In the genomic region with DNA sequence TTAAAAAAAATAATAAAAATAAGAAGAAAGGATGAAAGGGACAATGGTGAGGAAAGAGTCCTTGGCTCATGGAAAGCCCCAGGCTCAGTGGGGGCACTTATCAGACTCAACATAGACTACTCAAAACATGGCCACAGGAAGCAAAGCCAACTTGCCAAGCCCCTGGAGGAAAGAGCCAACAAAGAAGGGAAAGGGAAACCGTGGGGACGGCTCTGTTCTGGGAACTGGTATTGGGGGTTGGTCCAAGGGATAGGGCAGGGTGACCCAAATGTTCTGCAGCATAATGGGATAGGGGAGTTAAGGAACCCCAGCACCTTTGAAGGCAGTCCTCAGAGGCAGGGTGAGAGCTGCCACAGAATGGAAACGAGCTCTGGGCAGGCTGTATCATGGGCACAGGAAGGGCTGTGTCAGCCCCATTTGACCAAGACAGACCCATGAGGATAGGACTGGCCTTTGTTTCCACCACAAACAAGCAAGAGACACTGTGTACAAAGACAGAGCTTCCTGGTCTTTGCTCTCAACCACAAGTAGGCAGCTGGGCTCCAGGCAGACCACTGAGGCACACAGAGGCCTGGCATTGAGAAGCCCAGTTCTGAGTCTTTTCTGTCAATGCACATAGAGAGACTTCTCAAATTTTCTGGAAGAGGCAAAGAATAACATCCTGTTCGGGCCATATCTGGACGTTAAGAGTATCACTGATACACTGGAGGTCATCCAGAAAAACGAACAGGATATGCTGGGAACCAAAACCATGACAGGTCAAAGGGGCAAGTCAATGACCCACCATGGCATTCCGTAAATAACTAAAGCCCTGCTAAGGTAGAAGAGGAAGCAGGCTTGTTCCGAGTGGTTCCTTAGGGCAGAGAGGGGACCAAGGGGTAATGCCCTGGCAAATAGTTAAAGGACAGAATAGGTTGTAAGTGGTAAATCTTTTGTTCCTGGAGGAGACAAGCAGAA, we compare ENCODE assay signal across 31 cellular contexts. TPM values are rescaled to one million over a fixed set of nuclear protein-coding genes. Genes with fewer than 3 reads are reported as not detected.
A peak's percentile ranks its signal among the peaks of the same experiment; 100 is the strongest.
DNase-seq lines count a peak whose midpoint lies in the region; ATAC-seq, FAIRE-seq and TF ChIP-seq lines count a peak whose summit lies in the region.
"Had no signal": no experiment of that assay in that cellular context is flagged by ENCODE, and none has a peak within 500 bp of the region (broad histone marks: within the 10 kb centered on the region; RNA-seq: fewer than 3 reads in every experiment).

No MANE protein-coding gene starts in this region.

- H3K79me2 ChIP-seq in endothelial cell of umbilical vein (ENCODE audit: control insufficient read depth, insufficient read depth, low read length): no peaks in the 10 kb centered on the region

- H2AFZ ChIP-seq in endothelial cell of umbilical vein (ENCODE audit: low read depth, low read length): no peak overlapping the region

- no peaks in the 10 kb centered on the region for H4K20me1 ChIP-seq in endothelial cell of umbilical vein (replicated peaks; ENCODE audit: control insufficient read depth, extremely low read depth, insufficient read depth, low read length)
- H4K20me1 ChIP-seq: BLaER1 treated with 17β-estradiol and CSF1 and Interleukin-3, amounts not matched to agents 10 nM and 100 nM had no signal

- no peak for TF ChIP-seq POLR2A in endothelial cell of umbilical vein (IDR thresholded peaks at IDR 0.05; ENCODE audit: low read depth, low read length)

- no peak overlapping the region for H3K4me2 ChIP-seq in endothelial cell of umbilical vein (ENCODE audit: insufficient read depth, low read length)
- H3K4me2 ChIP-seq: BLaER1 treated with 17β-estradiol and CSF1 and Interleukin-3, amounts not matched to agents 10 nM and 100 nM; SK-N-SH had no signal

- no peak for DNase-seq in activated naive CD8-positive, alpha-beta T cell treated with anti-CD3 and anti-CD28 coated beads, Interleukin-2, amount 10 ng/mL, durations not matched to agents 7 days and 5 days
- DNase-seq in endothelial cell of umbilical vein (ENCODE audit: low read depth, low spot score) (peak; percentile 65), nephron progenitor cell (no peak), superior temporal gyrus (ENCODE audit: extremely low spot score) (peak; percentile 55), kidney glomerular epithelial cell (lab: John Stamatoyannopoulos, UW) (no peak), ecto neural progenitor cell (ENCODE audit: low spot score) (no peak), T-helper 17 cell (no peak)
- DNase-seq in activated CD4-positive, CD25-positive, alpha-beta regulatory T cell (lab: John Stamatoyannopoulos, UW): no peak
- DNase-seq: activated CD4-positive, alpha-beta T cell treated with anti-CD3 and anti-CD28 coated beads, Interleukin-2, amount 50 U/mL, for 48 hours; activated CD4-positive, CD25-positive, alpha-beta regulatory T cell treated with anti-CD3 and anti-CD28 coated beads, Interleukin-2, amount 50 U/mL, for 72 hours; activated T-cell treated with anti-CD3 and anti-CD28 coated beads, Interleukin-2, amount 50 U/mL, for 72 hours; effector CD4-positive, alpha-beta T cell; H9; immature natural killer cell; left ventricle myocardium inferior; MM.1S; natural killer cell; NCI-H1930; NCI-H524 treated with DMSO at 0.1 percent for 48 hours; NK-92 treated with Interleukin-12 subunit alpha and Interleukin-12 subunit beta, amount 100 ng/mL, for 24 hours; PC-3; retina; SK-N-SH; stomach; transverse colon had no signal

- intact Hi-C loops in endothelial cell of umbilical vein (cut with micrococcal nuclease): no loop called here

- peaks cover 17% of the 10 kb centered on the region for H3K36me3 Mint-ChIP-seq in activated naive CD8-positive, alpha-beta T cell treated with anti-CD3 and anti-CD28 coated beads, Interleukin-2, amount 10 ng/mL, durations not matched to agents 7 days and 5 days
- peaks cover 38% of the 10 kb centered on the region for H3K36me3 Mint-ChIP-seq in nephron progenitor cell (ENCODE audit: low read depth)
- H3K36me3 Mint-ChIP-seq in T-helper 17 cell (ENCODE audit: low read depth): peaks cover 7% of the 10 kb centered on the region

- peaks cover 0 to 17% of the 10 kb centered on the region in 2 experiments for H3K36me3 ChIP-seq in endothelial cell of umbilical vein (ENCODE audit: control insufficient read depth in 2 of 2, extremely low read depth in 1 of 2, insufficient read depth in 2 of 2, low read length in 2 of 2)

- no peak overlapping the region for H3K9ac ChIP-seq in endothelial cell of umbilical vein (replicated peaks; ENCODE audit: extremely low read depth, insufficient read depth, low read length)
- H3K9ac ChIP-seq: BLaER1 treated with 17β-estradiol and CSF1 and Interleukin-3, amounts not matched to agents 10 nM and 100 nM; SK-N-SH had no signal

- H3K27ac ChIP-seq in endothelial cell of umbilical vein (ENCODE audit: insufficient read depth, low read depth, low read length): no peak overlapping the region
- H3K27ac ChIP-seq: BLaER1 treated with 17β-estradiol and CSF1 and Interleukin-3, amounts not matched to agents 10 nM and 100 nM; HL-60; left ventricle myocardium inferior; stomach; transverse colon had no signal

- no peaks in the 10 kb centered on the region for H3K9me1 ChIP-seq in endothelial cell of umbilical vein (replicated peaks; ENCODE audit: control insufficient read depth, extremely low read depth, insufficient read depth, low read length)

- H3K27ac Mint-ChIP-seq in activated naive CD8-positive, alpha-beta T cell treated with anti-CD3 and anti-CD28 coated beads, Interleukin-2, amount 10 ng/mL, durations not matched to agents 7 days and 5 days: peak overlapping the region; percentile 77
- H3K27ac Mint-ChIP-seq in nephron progenitor cell (peak overlapping the region; percentile 33), T-helper 17 cell (no peak overlapping the region)
- H3K27ac Mint-ChIP-seq: activated T-cell treated with anti-CD3 and anti-CD28 coated beads, Interleukin-2, amount 50 U/mL, for 72 hours; H9; natural killer cell; T-helper 1 cell treated with Interleukin-12 subunit alpha and Interleukin-12 subunit beta and Interleukin-4 antibody, amounts not matched to agents 30 μg/mL and 1 μg/mL, for 36 hours had no signal

- POLR2A ChIA-PET in activated naive CD8-positive, alpha-beta T cell treated with anti-CD3 and anti-CD28 coated beads, Interleukin-2, amount 10 ng/mL, durations not matched to agents 7 days and 5 days (lab: Charles Lee): no interaction called here
- POLR2A ChIA-PET in endothelial cell of umbilical vein (lab: Charles Lee): no interaction called here

- FAIRE-seq in endothelial cell of umbilical vein (lab: Jason Lieb, UNC): peak; percentile 86
- FAIRE-seq: GM12878, TTC549 had no signal

- dilution Hi-C loops in endothelial cell of umbilical vein (cut with MboI; ENCODE audit: extremely low pct_ligation_motif_present, low sequenced_read_pairs): no loop called here

- peaks cover 11% of the 10 kb centered on the region for H3K4me1 ChIP-seq in endothelial cell of umbilical vein (ENCODE audit: control insufficient read depth, extremely low read depth, insufficient read depth, low read length)
- H3K4me1 ChIP-seq: transverse colon had no signal

- no peaks in the 10 kb centered on the region for H3K9me3 Mint-ChIP-seq in activated naive CD8-positive, alpha-beta T cell treated with anti-CD3 and anti-CD28 coated beads, Interleukin-2, amount 10 ng/mL, durations not matched to agents 7 days and 5 days
- H3K9me3 Mint-ChIP-seq in nephron progenitor cell: no peaks in the 10 kb centered on the region
- H3K9me3 Mint-ChIP-seq: activated T-cell treated with anti-CD3 and anti-CD28 coated beads, Interleukin-2, amount 50 U/mL, for 72 hours; brain; H9; immature natural killer cell; natural killer cell; T-helper 1 cell treated with Interleukin-12 subunit alpha and Interleukin-12 subunit beta and Interleukin-4 antibody, amounts not matched to agents 30 μg/mL and 1 μg/mL, for 36 hours had no signal

- H3K27me3 Mint-ChIP-seq in activated naive CD8-positive, alpha-beta T cell treated with anti-CD3 and anti-CD28 coated beads, Interleukin-2, amount 10 ng/mL, durations not matched to agents 7 days and 5 days: no peaks in the 10 kb centered on the region
- H3K27me3 Mint-ChIP-seq in nephron progenitor cell (ENCODE audit: low read depth, poor library complexity): peaks cover 3% of the 10 kb centered on the region
- no peaks in the 10 kb centered on the region for H3K27me3 Mint-ChIP-seq in T-helper 17 cell

- no peak for ATAC-seq in activated naive CD8-positive, alpha-beta T cell treated with anti-CD3 and anti-CD28 coated beads, Interleukin-2, amount 10 ng/mL, durations not matched to agents 7 days and 5 days (ENCODE audit: low read depth)
- no peak for ATAC-seq in T-helper 17 cell
- ATAC-seq: activated T-cell treated with anti-CD3 and anti-CD28 coated beads, Interleukin-2, amount 50 U/mL, for 72 hours; GM12878; natural killer cell; PC-3 had no signal

- BruUV-seq in endothelial cell of umbilical vein (replicated peaks; lab: Mats Ljungman, UMichigan): no TSS peak

- CTCF ChIA-PET in endothelial cell of umbilical vein (lab: Charles Lee): interaction anchor here (1.2 to 9.0 kb wide), 3 partner anchors 16 to 60 kb away, joined by 3 to 313 read pairs (median 6); a partner anchor contains a TSS

- no peak overlapping the region for H3K4me3 ChIP-seq in endothelial cell of umbilical vein (replicated peaks in 1 of 3; ENCODE audit: insufficient read depth in 1 of 3, low read depth in 1 of 3, low read length in 3 of 3)
- H3K4me3 ChIP-seq: BLaER1 treated with 17β-estradiol and CSF1 and Interleukin-3, amounts not matched to agents 10 nM and 100 nM; GM12878; left ventricle myocardium inferior; stomach; transverse colon had no signal

- H3K4me1 Mint-ChIP-seq in activated naive CD8-positive, alpha-beta T cell treated with anti-CD3 and anti-CD28 coated beads, Interleukin-2, amount 10 ng/mL, durations not matched to agents 7 days and 5 days: peaks cover 21% of the 10 kb centered on the region
- H3K4me1 Mint-ChIP-seq in nephron progenitor cell (peaks cover 18% of the 10 kb centered on the region), T-helper 17 cell (peaks cover 12% of the 10 kb centered on the region)
- H3K4me1 Mint-ChIP-seq: immature natural killer cell, natural killer cell had no signal

- no peak for TF ChIP-seq CTCF in endothelial cell of umbilical vein (IDR thresholded peaks at IDR 0.05; ENCODE audit: extremely low read depth in 1 of 2, insufficient read depth in 1 of 2, low read depth in 1 of 2, low read length in 2 of 2)
- no peak for TF ChIP-seq CTCF in nephron progenitor cell (IDR thresholded peaks at IDR 0.05)

- no peaks in the 10 kb centered on the region for H3K9me3 ChIP-seq in endothelial cell of umbilical vein (replicated peaks; ENCODE audit: control insufficient read depth, insufficient read depth, low read length)
- no peaks in the 10 kb centered on the region for H3K9me3 ChIP-seq in T-helper 17 cell (ENCODE audit: control insufficient read depth, low read length, poor library complexity, severe bottlenecking)
- H3K9me3 ChIP-seq: BLaER1 treated with 17β-estradiol and CSF1 and Interleukin-3, amounts not matched to agents 10 nM and 100 nM; left ventricle myocardium inferior; SK-N-SH; stomach; transverse colon had no signal

- no peaks in the 10 kb centered on the region for H3K27me3 ChIP-seq in endothelial cell of umbilical vein (ENCODE audit: control insufficient read depth in 2 of 2, insufficient read depth in 2 of 2, low read length in 2 of 2)
- H3K27me3 ChIP-seq: BLaER1 treated with 17β-estradiol and CSF1 and Interleukin-3, amounts not matched to agents 10 nM and 100 nM; stomach; transverse colon had no signal

- no peak overlapping the region for H3K4me3 Mint-ChIP-seq in activated naive CD8-positive, alpha-beta T cell treated with anti-CD3 and anti-CD28 coated beads, Interleukin-2, amount 10 ng/mL, durations not matched to agents 7 days and 5 days
- H3K4me3 Mint-ChIP-seq in nephron progenitor cell: no peak overlapping the region
- no peak overlapping the region for H3K4me3 Mint-ChIP-seq in T-helper 17 cell
- H3K4me3 Mint-ChIP-seq: activated T-cell treated with anti-CD3 and anti-CD28 coated beads, Interleukin-2, amount 50 U/mL, for 72 hours; brain; immature natural killer cell; natural killer cell; T-helper 1 cell treated with Interleukin-12 subunit alpha and Interleukin-12 subunit beta and Interleukin-4 antibody, amounts not matched to agents 30 μg/mL and 1 μg/mL, for 36 hours had no signal

RNA-seq across cellular contexts. Expression of a gene that starts 10.6 kb away (rescaled TPM):
- total RNA-seq in activated naive CD8-positive, alpha-beta T cell treated with anti-CD3 and anti-CD28 coated beads, Interleukin-2, amount 10 ng/mL, durations not matched to agents 7 days and 5 days: 10 to 100 TPM; 15.2 to 15.8 TPM
- total RNA-seq in endothelial cell of umbilical vein: 1.3 and 1.7 TPM in 2 replicates
- polyA plus RNA-seq in endothelial cell of umbilical vein: 2.0 and 3.0 TPM in 2 replicates
- 1.3 and 1.7 TPM in 2 replicates for polyA plus RNA-seq in endothelial cell of umbilical vein (2011; cell fraction: cytosol; rRNA removed)
- 1.4 and 2.1 TPM in 2 replicates for polyA plus RNA-seq in endothelial cell of umbilical vein (2011; cell fraction: nucleus; rRNA removed)
- polyA plus RNA-seq in endothelial cell of umbilical vein (2012): 0.84 and 1.8 TPM in 2 replicates
- 3.9 and 4.3 TPM in 2 replicates for polyA minus RNA-seq in endothelial cell of umbilical vein
- not detected for polyA minus RNA-seq in endothelial cell of umbilical vein (2011; cell fraction: cytosol; rRNA and poly(A)+ RNA removed)
- polyA minus RNA-seq in endothelial cell of umbilical vein (2011; cell fraction: nucleus; rRNA and poly(A)+ RNA removed): 0.34 and 2.2 TPM in 2 replicates
- total RNA-seq in T-helper 17 cell: 1 to 10 TPM; 2.2 to 3.6 TPM

RNA-seq across cellular contexts. Expression of a gene that starts 16.6 kb away (rescaled TPM):
- 10 to 100 TPM; 55.3 to 63.2 TPM for total RNA-seq in activated naive CD8-positive, alpha-beta T cell treated with anti-CD3 and anti-CD28 coated beads, Interleukin-2, amount 10 ng/mL, durations not matched to agents 7 days and 5 days
- total RNA-seq in endothelial cell of umbilical vein: 31.9 and 32.8 TPM in 2 replicates
- 90.4 and 109 TPM in 2 replicates for polyA plus RNA-seq in endothelial cell of umbilical vein
- 56.6 and 59.3 TPM in 2 replicates for polyA plus RNA-seq in endothelial cell of umbilical vein (2011; cell fraction: cytosol; rRNA removed)
- polyA plus RNA-seq in endothelial cell of umbilical vein (2011; cell fraction: nucleus; rRNA removed): 19.2 and 20.8 TPM in 2 replicates
- 31.1 and 31.8 TPM in 2 replicates for polyA plus RNA-seq in endothelial cell of umbilical vein (2012)
- polyA minus RNA-seq in endothelial cell of umbilical vein: 46.7 and 47.5 TPM in 2 replicates
- polyA minus RNA-seq in endothelial cell of umbilical vein (2011; cell fraction: cytosol; rRNA and poly(A)+ RNA removed): 54.8 TPM
- 7.1 and 12.1 TPM in 2 replicates for polyA minus RNA-seq in endothelial cell of umbilical vein (2011; cell fraction: nucleus; rRNA and poly(A)+ RNA removed)
- 10 to 100 TPM; 28.0 to 28.2 TPM for total RNA-seq in T-helper 17 cell

Comparison
In these comparisons a context has a peak if more than half of its experiments do, and no peak if none do; other contexts are left out.
1. DNase-seq: peak in endothelial cell of umbilical vein (single experiment) and superior temporal gyrus (single experiment); none in activated naive CD8-positive, alpha-beta T cell treated with anti-CD3 and anti-CD28 coated beads, Interleukin-2, amount 10 ng/mL, durations not matched to agents 7 days and 5 days (single experiment), nephron progenitor cell (single experiment), kidney glomerular epithelial cell (single experiment), ecto neural progenitor cell (single experiment), activated CD4-positive, CD25-positive, alpha-beta regulatory T cell (0 of 4) and T-helper 17 cell (0 of 3).